8 cellular contexts compared by ENCODE assay signal in the genomic region with DNA sequence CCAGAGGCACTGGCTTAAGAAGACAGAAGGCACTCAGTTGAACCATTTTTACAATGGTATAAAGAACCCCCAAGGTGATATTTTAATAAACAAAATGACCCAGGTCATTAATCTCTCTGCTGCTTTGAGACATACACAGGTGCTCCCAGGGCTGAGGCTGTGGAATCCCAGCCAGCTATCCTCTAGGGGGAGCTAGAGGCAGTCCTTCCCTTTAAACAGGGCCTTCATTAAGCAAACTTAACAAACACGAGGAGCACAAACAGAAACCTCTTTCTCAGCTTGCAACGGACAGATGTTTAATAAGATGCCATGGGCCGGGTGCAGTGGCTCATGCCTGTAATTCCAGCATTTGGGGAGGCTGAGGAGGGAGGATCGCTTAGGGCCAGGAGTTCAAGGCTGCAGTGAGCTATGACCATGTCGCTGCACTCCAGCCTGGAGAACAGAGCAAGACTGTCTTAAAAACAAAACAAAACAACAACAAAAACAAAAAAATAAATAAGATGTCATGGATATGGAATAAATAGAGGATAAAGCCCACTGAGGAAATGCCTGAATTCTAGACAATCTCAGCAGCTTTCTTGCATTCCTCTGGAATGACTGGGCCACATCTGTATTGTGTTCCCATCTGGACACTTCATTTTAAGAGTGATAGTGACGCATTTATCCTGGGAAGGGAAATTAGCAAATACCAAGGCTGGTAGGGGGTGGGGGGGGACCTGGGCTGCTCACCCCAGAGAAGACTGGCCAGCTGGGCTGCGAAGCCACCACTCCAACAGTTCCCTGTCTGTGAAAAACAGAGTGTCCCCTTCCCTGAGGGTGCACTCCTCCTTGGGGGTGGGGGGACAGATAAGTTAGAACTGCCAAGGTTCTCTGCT.
A peak's percentile ranks its signal among the peaks of the same experiment; 100 is the strongest.
DNase-seq lines count a peak whose midpoint lies in the region; ATAC-seq and TF ChIP-seq lines count a peak whose summit lies in the region.

No MANE protein-coding gene starts in this region.

- peaks cover 4% of the 10 kb centered on the region for H3K4me1 Mint-ChIP-seq in glutamatergic neuron (ENCODE audit: low read depth, unreplicated experiment)

- H3K9me3 ChIP-seq in Peyer's patch, result no peaks in the 10 kb centered on the region
- no peaks in the 10 kb centered on the region for H3K9me3 ChIP-seq in psoas muscle

- no peak for TF ChIP-seq POLR2A in Peyer's patch (IDR thresholded peaks at IDR 0.05)

- H3K27me3 Mint-ChIP-seq in glutamatergic neuron (ENCODE audit: unreplicated experiment), result peaks cover 7% of the 10 kb centered on the region

- H3K36me3 ChIP-seq in Peyer's patch (no peaks in the 10 kb centered on the region), psoas muscle (ENCODE audit: insufficient read depth in 1 of 2, low read depth in 1 of 2) (no peaks in the 10 kb centered on the region)

- peak in 3 of 4 donors; percentile 37 to 60 (median 37) for ATAC-seq in psoas muscle
- ATAC-seq in GM21723 (IDR thresholded peaks at IDR 0.05; ENCODE audit: unreplicated experiment), result no peak
- no peak for ATAC-seq in HG02610 (IDR thresholded peaks at IDR 0.05; ENCODE audit: unreplicated experiment)

- no peaks in the 10 kb centered on the region for H3K4me1 ChIP-seq in Peyer's patch
- H3K4me1 ChIP-seq in psoas muscle, result peaks cover 30% of the 10 kb centered on the region

- H3K27me3 ChIP-seq in Peyer's patch (no peaks in the 10 kb centered on the region), psoas muscle (ENCODE audit: insufficient read depth in 3 of 3, low read length in 2 of 3) (no peaks in the 10 kb centered on the region)

- H3K9me3 Mint-ChIP-seq in glutamatergic neuron (ENCODE audit: unreplicated experiment), result peaks cover 2% of the 10 kb centered on the region

- 58 to 66% (median 59%) methylated on average over 7 of the region's 7 CpGs for WGBS in psoas muscle, 3 donors

- H3K4me3 ChIP-seq in Peyer's patch (no peak overlapping the region), psoas muscle (no peak overlapping the region)

- no peaks in the 10 kb centered on the region for H3K36me3 Mint-ChIP-seq in glutamatergic neuron (ENCODE audit: unreplicated experiment)

- peak; percentile 93 for DNase-seq in EH (ENCODE audit: low read depth)
- DNase-seq in M059J (ENCODE audit: low read depth), result peak; percentile 72
- DNase-seq in Peyer's patch, result peak in 1 of 3 donors; percentile 68
- peak; percentile 28 for DNase-seq in activated gamma-delta T cell treated with anti-CD3 and anti-CD28 coated beads, Interleukin-2, amount 50 U/mL, for 16 hours (ENCODE audit: low read depth)
- peak; percentile 57 for DNase-seq in glutamatergic neuron
- DNase-seq in psoas muscle, result peak; percentile 46 to 80

- intact Hi-C loops in psoas muscle (cut with DNase I), result loop anchor here (5.0 to 10.0 kb wide), 2 partner anchors 225 to 363 kb away; no protein-coding TSS in a partner anchor

- no peak overlapping the region for H3K27ac Mint-ChIP-seq in glutamatergic neuron (ENCODE audit: unreplicated experiment)

- TF ChIP-seq CTCF in Peyer's patch (IDR thresholded peaks at IDR 0.05) (peak in 5 of 6 experiments; percentile 28 to 59 (median 57)), glutamatergic neuron (IDR thresholded peaks at IDR 0.05; ENCODE audit: partially characterized antibody, unreplicated experiment) (peak; percentile 64), psoas muscle (IDR thresholded peaks at IDR 0.05) (peak; percentile 55)

- no peak overlapping the region for H3K4me3 Mint-ChIP-seq in glutamatergic neuron (ENCODE audit: unreplicated experiment)

- H3K27ac ChIP-seq in Peyer's patch (no peak overlapping the region), psoas muscle (no peak overlapping the region)

Comparison
In these comparisons a context has a peak if more than half of its experiments do, and no peak if none do; other contexts are left out.
1. ATAC-seq: peak in psoas muscle (3 of 4); none in GM21723 (single experiment) and HG02610 (single experiment).
2. Peak in every context shown above with its lines, with median percentiles within 50 percentile points of each other: CTCF ChIP-seq.